ENCODE assay signal across 1 cellular context in genomic region chr2:241321911-241322310, GRCh38.
TF ChIP-seq lines count a peak whose summit lies in the region.

No MANE protein-coding gene starts in this region.

TF ChIP-seq in endothelial cell of umbilical vein, 7 proteins besides CTCF, POLR2A, EP300 and RAD21:
- TF ChIP-seq MAX (IDR thresholded peaks at IDR 0.05; ENCODE audit: insufficient read depth, insufficient read length), result no peak
- TF ChIP-seq EZH2 (IDR thresholded peaks at IDR 0.05; ENCODE audit: borderline replicate concordance, low read depth, low read length, severe bottlenecking), result no peak
- TF ChIP-seq JUN (IDR thresholded peaks at IDR 0.05; ENCODE audit: borderline replicate concordance, insufficient read depth, insufficient read length, low read depth), result no peak
- TF ChIP-seq FOS (IDR thresholded peaks at IDR 0.05; ENCODE audit: borderline replicate concordance, insufficient read depth, low read length), result no peak
- TF ChIP-seq GATA2 (IDR thresholded peaks at IDR 0.05; ENCODE audit: insufficient read depth, insufficient read length, low read depth, low read length), result no peak
